1 cellular context compared by ENCODE assay signal in genomic region chr15:51829360-51830278, GRCh38.
TF ChIP-seq lines count a peak whose summit lies in the region.

TSS of gene TMOD3 (plus strand) at chr15:51829653. CDS start at chr15:51862885, 33,232 bp downstream.

TF ChIP-seq in GM23338, 12 proteins besides CTCF, POLR2A, EP300 and RAD21:
- TF ChIP-seq ZNF462 (CRISPR knock-in tag; IDR thresholded peaks at IDR 0.05) (no peak), POLR2AphosphoS5 (IDR thresholded peaks at IDR 0.05; ENCODE audit: low read depth) (peak; percentile 96), ETS1 (IDR thresholded peaks at IDR 0.05) (peak; percentile 75; the same call in 1 of the 2 replicates)
